8 cellular contexts compared by ENCODE assay signal in genomic region chr4:8594097-8595038, GRCh38. TPM values are rescaled to one million over a fixed set of nuclear protein-coding genes. Genes with fewer than 3 reads are reported as not detected.
DNase-seq lines count a peak whose midpoint lies in the region; ATAC-seq and TF ChIP-seq lines count a peak whose summit lies in the region.

No MANE protein-coding gene starts in this region.

- no peak overlapping the region for H2AFZ ChIP-seq in Karpas-422 (ENCODE audit: low read length)

- no peaks in the 10 kb centered on the region for H3K4me1 ChIP-seq in Karpas-422 (ENCODE audit: low read length)

- H4K20me1 ChIP-seq in Karpas-422 (ENCODE audit: insufficient read depth, low read depth, low read length): no peaks in the 10 kb centered on the region

- TF ChIP-seq CTCF in foreskin fibroblast (IDR thresholded peaks at IDR 0.05; ENCODE audit: low read depth, low read length): peak; percentile 69

- no peaks in the 10 kb centered on the region for H3K9me3 ChIP-seq in Karpas-422 (ENCODE audit: low read length)

- no peaks in the 10 kb centered on the region for H3K27me3 ChIP-seq in Karpas-422 (ENCODE audit: low read length)

- no peak overlapping the region for H3K4me2 ChIP-seq in Karpas-422 (ENCODE audit: low read depth, low read length, poor library complexity, severe bottlenecking)

- no peaks in the 10 kb centered on the region for H3K36me3 ChIP-seq in Karpas-422 (ENCODE audit: insufficient read depth, low read length)

- H3K9me2 ChIP-seq in Karpas-422 (replicated peaks; ENCODE audit: insufficient read depth, low read length): no peaks in the 10 kb centered on the region

- H3K4me3 ChIP-seq in Karpas-422 (ENCODE audit: low read length): no peak overlapping the region
- H3K4me3 ChIP-seq in foreskin fibroblast (ENCODE audit: low read depth in 1 of 2, low read length in 2 of 2): peak overlapping the region; percentile 79 to 80

- DNase-seq in stimulated activated CD4-positive, alpha-beta T cell treated with anti-CD3 and anti-CD28 coated beads, Interleukin-15, amount 100 ng/mL, for 24 hours: peak; percentile 40
- DNase-seq in stimulated activated CD4-positive, alpha-beta T cell treated with anti-CD3 and anti-CD28 coated beads, Interleukin-12 subunit alpha, Interleukin-12 subunit beta, amount 100 ng/mL, for 4 hours: no peak
- DNase-seq in Karpas-422 (peak; percentile 78), SW480 (ENCODE audit: low spot score) (peak; percentile 58), foreskin fibroblast (peak; percentile 62 to 84), occipital lobe (lab: John Stamatoyannopoulos, UW) (peak; percentile 24)

- H3K79me2 ChIP-seq in Karpas-422 (ENCODE audit: low read length): no peaks in the 10 kb centered on the region

- ATAC-seq in GM19452 (IDR thresholded peaks at IDR 0.05; ENCODE audit: unreplicated experiment) (no peak), GM21367 (IDR thresholded peaks at IDR 0.05; ENCODE audit: unreplicated experiment) (no peak)

- no peak overlapping the region for H3K9ac ChIP-seq in Karpas-422 (ENCODE audit: low read length)

- H3K27ac ChIP-seq in Karpas-422 (ENCODE audit: low read length): no peak overlapping the region

RNA-seq across cellular contexts. Expression of gene CPZ, which starts 1.8 kb away (rescaled TPM):
- not detected in 2 replicates for total RNA-seq in Karpas-422 (2014; rRNA removed; shearing (Covaris generic); ENCODE audit: low replicate concordance)
- total RNA-seq in occipital lobe: 3.9 TPM

RNA-seq across cellular contexts. Expression of gene GPR78, which starts 14.2 kb away (rescaled TPM):
- total RNA-seq in Karpas-422 (2014; rRNA removed; shearing (Covaris generic); ENCODE audit: low replicate concordance): not detected in 2 replicates
- total RNA-seq in occipital lobe: not detected
